Comparison of ENCODE assay signal across 15 cellular contexts in the genomic region with DNA sequence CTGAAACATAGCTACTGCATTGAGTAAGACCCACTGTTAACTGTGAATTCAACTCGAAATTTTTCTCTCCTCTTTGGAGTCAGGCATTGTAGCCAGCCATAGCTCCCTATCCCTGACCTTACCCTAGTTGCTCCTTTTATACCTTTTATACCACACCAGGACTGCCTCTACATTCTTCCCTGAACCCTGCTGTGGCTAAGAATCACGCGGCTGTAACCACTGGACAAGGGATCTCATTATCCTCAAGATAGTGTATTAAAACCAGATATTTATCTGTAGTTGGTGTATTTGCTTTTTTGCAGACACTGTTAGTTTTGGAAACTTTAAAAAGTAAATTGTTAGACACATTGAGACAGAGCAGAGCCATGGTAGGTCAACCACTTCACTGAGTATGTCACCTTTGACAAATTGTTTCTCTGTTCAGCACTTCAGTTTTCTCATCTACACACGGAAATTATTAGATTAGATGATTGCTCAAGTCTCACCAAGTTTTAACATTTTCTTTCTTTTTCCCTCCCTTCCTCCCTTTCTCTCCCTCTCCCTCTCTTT.
"Had no signal": no experiment of that assay in that cellular context is flagged by ENCODE, and none has a peak within 500 bp of the region (broad histone marks: within the 10 kb centered on the region; RNA-seq: fewer than 3 reads in every experiment).

No MANE protein-coding gene starts in this region.

- H3K36me3 ChIP-seq: colonic mucosa, uterus had no signal

- H3K27me3 ChIP-seq: colonic mucosa, testis, uterus had no signal

- ATAC-seq: activated naive CD4-positive, alpha-beta T cell treated with anti-CD3 and anti-CD28 coated beads, Interleukin-2, amount 50 U/mL, for 72 hours; left ventricle myocardium superior; natural killer cell had no signal

- DNase-seq: activated CD4-positive, alpha-beta T cell treated with anti-CD3 and anti-CD28 coated beads for 1 hour; activated gamma-delta T cell treated with Interleukin-2 at 50 U/mL for 16 hours; activated T-cell treated with anti-CD3 and anti-CD28 coated beads, Interleukin-2, amount 50 U/mL, for 1 hour; colonic mucosa; hypothalamus; left ventricle myocardium superior; mammary epithelial cell; midbrain; natural killer cell; stimulated activated CD4-positive, alpha-beta T cell treated with anti-CD3 and anti-CD28 coated beads, Interleukin-4, amount 100 ng/mL, for 1 hour; stimulated activated naive CD4-positive, alpha-beta T cell; testis; trophoblast cell; uterus had no signal

- H3K9me3 ChIP-seq: colonic mucosa, testis, uterus had no signal

- H3K4me1 ChIP-seq: colonic mucosa, testis, uterus had no signal

- H3K27ac ChIP-seq: colonic mucosa, testis, uterus had no signal

- H3K4me3 ChIP-seq: colonic mucosa, testis, uterus had no signal
